Comparison of ENCODE assay signal across 9 cellular contexts in the genomic region with DNA sequence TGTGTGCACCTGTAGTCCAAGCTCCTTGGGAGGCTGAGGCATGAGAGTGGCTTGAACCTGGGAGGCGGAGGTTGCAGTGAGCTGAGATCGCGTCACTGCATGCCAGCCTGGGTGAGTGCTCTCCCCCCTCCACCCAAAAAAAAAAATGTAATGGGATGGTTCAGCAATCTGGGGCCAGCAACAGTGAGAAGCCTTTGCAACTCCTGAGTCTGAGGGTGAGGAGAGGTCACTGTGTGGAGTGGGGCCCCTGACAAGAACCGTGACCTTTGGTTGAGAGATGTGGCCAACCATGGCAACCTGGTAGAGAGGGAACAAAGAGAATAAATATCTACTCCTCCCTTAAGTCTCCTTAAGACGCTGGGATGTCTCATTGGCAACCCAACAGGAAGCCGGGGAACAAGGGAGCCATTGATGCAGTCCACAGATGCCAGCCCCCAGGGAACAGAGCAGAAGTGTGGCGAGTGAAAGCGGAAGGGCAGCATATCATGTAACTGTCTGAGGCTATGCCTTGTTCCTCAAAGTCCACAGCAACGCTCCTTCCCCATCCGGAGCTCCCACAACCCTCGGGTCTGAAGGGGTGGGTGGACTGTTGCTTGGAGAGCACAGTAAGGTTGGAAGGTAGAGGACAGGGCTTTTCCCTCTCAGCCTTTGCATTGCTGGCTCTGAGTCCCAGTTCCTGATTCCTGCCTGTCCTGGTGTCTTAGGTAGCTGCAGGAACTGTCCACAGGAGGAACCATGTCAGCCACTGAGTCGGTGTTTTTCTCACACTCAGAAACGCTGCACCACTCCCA. TPM values are rescaled to one million over a fixed set of nuclear protein-coding genes. Genes with fewer than 3 reads are reported as not detected.
A peak's percentile ranks its signal among the peaks of the same experiment; 100 is the strongest.
DNase-seq lines count a peak whose midpoint lies in the region; ATAC-seq and TF ChIP-seq lines count a peak whose summit lies in the region.
"Had no signal": no experiment of that assay in that cellular context is flagged by ENCODE, and none has a peak within 500 bp of the region (broad histone marks: within the 10 kb centered on the region; RNA-seq: fewer than 3 reads in every experiment).

No MANE protein-coding gene starts in this region.

- no peak overlapping the region for H3K27ac Mint-ChIP-seq in stimulated activated naive CD8-positive, alpha-beta T cell treated with anti-CD3 and anti-CD28 coated beads, Interleukin-15, amount 100 ng/mL, for 72 hours

- H3K9me3 ChIP-seq in muscle layer of colon (ENCODE audit: low read length): no peaks in the 10 kb centered on the region
- H3K9me3 ChIP-seq in ovary: no peaks in the 10 kb centered on the region

- TF ChIP-seq EP300 in ovary (IDR thresholded peaks at IDR 0.05): no peak

- H3K36me3 ChIP-seq in muscle layer of colon (ENCODE audit: insufficient read depth, low read length) (peaks cover 33% of the 10 kb centered on the region), ovary (no peaks in the 10 kb centered on the region)

- H3K9me3 Mint-ChIP-seq in stimulated activated naive CD8-positive, alpha-beta T cell treated with anti-CD3 and anti-CD28 coated beads, Interleukin-15, amount 100 ng/mL, for 72 hours: no peaks in the 10 kb centered on the region

- DNase-seq in stimulated activated naive CD8-positive, alpha-beta T cell treated with anti-CD3 and anti-CD28 coated beads, Interleukin-15, Interleukin-2, amounts not matched to agents 100 U/mL and 50 U/mL, for 24 hours: peak; percentile 16
- DNase-seq in stimulated activated naive CD8-positive, alpha-beta T cell treated with anti-CD3 and anti-CD28 coated beads, Interleukin-15, amount 100 ng/mL, for 72 hours: no peak
- DNase-seq in ecto neural progenitor cell (ENCODE audit: low spot score): peak; percentile 76
- no peak for DNase-seq in ovary
- DNase-seq in NK-92 (lab: John Stamatoyannopoulos, UW; ENCODE audit: unreplicated experiment): no peak
- DNase-seq in NCI-H345 treated with DMSO at 0.1 percent for 48 hours (lab: John Stamatoyannopoulos, UW; ENCODE audit: unreplicated experiment): no peak

- 75 to 77% (median 76%) methylated on average over 13 of the region's 13 CpGs for WGBS in ovary, 3 donors

- H3K4me1 Mint-ChIP-seq in stimulated activated naive CD8-positive, alpha-beta T cell treated with anti-CD3 and anti-CD28 coated beads, Interleukin-15, amount 100 ng/mL, for 72 hours: peaks cover 14% of the 10 kb centered on the region

- no peak overlapping the region for H3K4me3 Mint-ChIP-seq in stimulated activated naive CD8-positive, alpha-beta T cell treated with anti-CD3 and anti-CD28 coated beads, Interleukin-15, amount 100 ng/mL, for 72 hours

- intact Hi-C loops in ovary (cut with DNase I): no loop called here

- H3K27ac ChIP-seq in muscle layer of colon (ENCODE audit: low read depth, low read length) (peak overlapping the region; percentile 83), ovary (no peak overlapping the region)

- H3K27me3 Mint-ChIP-seq in stimulated activated naive CD8-positive, alpha-beta T cell treated with anti-CD3 and anti-CD28 coated beads, Interleukin-15, amount 100 ng/mL, for 72 hours: peaks cover 31% of the 10 kb centered on the region

- no peak overlapping the region for H3K4me3 ChIP-seq in muscle layer of colon (ENCODE audit: low read depth in 1 of 2, low read length in 2 of 2)
- no peak overlapping the region for H3K4me3 ChIP-seq in ovary

- TF ChIP-seq CTCF in ovary (IDR thresholded peaks at IDR 0.05): no peak

- TF ChIP-seq POLR2A in ovary (IDR thresholded peaks at IDR 0.05): no peak

- H3K4me1 ChIP-seq in muscle layer of colon (ENCODE audit: insufficient read depth, low read length): peaks cover 73% of the 10 kb centered on the region
- H3K4me1 ChIP-seq in ovary (ENCODE audit: insufficient read depth): peaks cover 17% of the 10 kb centered on the region

- H3K9ac ChIP-seq in muscle layer of colon (ENCODE audit: low read length): no peak overlapping the region

- no peak for ATAC-seq in stimulated activated naive CD8-positive, alpha-beta T cell treated with anti-CD3 and anti-CD28 coated beads, Interleukin-15, Interleukin-2, amounts not matched to agents 100 U/mL and 50 U/mL, for 24 hours
- ATAC-seq in stimulated activated naive CD8-positive, alpha-beta T cell treated with anti-CD3 and anti-CD28 coated beads, Interleukin-15, amount 100 ng/mL, for 72 hours: no peak
- no peak for ATAC-seq in GM18861 (IDR thresholded peaks at IDR 0.05; ENCODE audit: unreplicated experiment)
- ATAC-seq: left colon had no signal

- H3K27me3 ChIP-seq in muscle layer of colon (ENCODE audit: control insufficient read depth in 1 of 2, insufficient read depth in 2 of 2, low read length in 2 of 2) (no peaks in the 10 kb centered on the region), ovary (no peaks in the 10 kb centered on the region)

RNA-seq across cellular contexts. Expression of gene TRNP1, which starts 8.3 kb away (rescaled TPM):
- 10 to 100 TPM in 1 of 7 donors, 1 to 10 TPM in 3, under 1 TPM in 3; 0.25 to 23.8 (median 2.9) TPM for total RNA-seq in ovary
- 10 to 100 TPM in 1 of 2 donors, 1 to 10 TPM in 1; 4.2 to 18.0 TPM for polyA plus RNA-seq in ovary

RNA-seq across cellular contexts. Expression of gene TENT5B, which starts 10.9 kb away (rescaled TPM):
- total RNA-seq in ovary: 1 to 10 TPM in 6 of 7 donors, under 1 TPM in 1; 0.33 to 7.4 (median 2.3) TPM
- polyA plus RNA-seq in ovary: 1 to 10 TPM; 2.9 to 5.3 TPM

RNA-seq across cellular contexts. Expression of gene KDF1, which starts 41.5 kb away (rescaled TPM):
- 10 to 100 TPM in 1 of 7 donors, 1 to 10 TPM in 1, under 1 TPM in 2, not detected in 3; 0.59 to 11.0 (median 0.84) TPM for total RNA-seq in ovary
- polyA plus RNA-seq in ovary: under 1 TPM in 1 of 2 donors, not detected in 1; 0.08 TPM

Comparison
In these comparisons a context has a peak if more than half of its experiments do, and no peak if none do; other contexts are left out.
1. DNase-seq: peak in stimulated activated naive CD8-positive, alpha-beta T cell treated with anti-CD3 and anti-CD28 coated beads, Interleukin-15, Interleukin-2, amounts not matched to agents 100 U/mL and 50 U/mL, for 24 hours (single experiment) and ecto neural progenitor cell (single experiment); none in stimulated activated naive CD8-positive, alpha-beta T cell treated with anti-CD3 and anti-CD28 coated beads, Interleukin-15, amount 100 ng/mL, for 72 hours (0 of 2), ovary (0 of 5), NK-92 (single experiment) and NCI-H345 treated with DMSO at 0.1 percent for 48 hours (single experiment).